Comparison of ENCODE assay signal across 1 cellular context in genomic region chr6:98020222-98020621, GRCh38.
TF ChIP-seq lines count a peak whose summit lies in the region.

No MANE protein-coding gene starts in this region.

TF ChIP-seq in WTC11, 78 proteins besides CTCF, POLR2A, EP300 and RAD21 (continued from another document):
- TF ChIP-seq E2F4 (CRISPR knock-in tag; IDR thresholded peaks at IDR 0.05; ENCODE audit: borderline replicate concordance, low read depth) (no peak), TP53 (CRISPR knock-in tag; IDR thresholded peaks at IDR 0.05) (no peak), RORB (CRISPR knock-in tag; IDR thresholded peaks at IDR 0.05) (no peak), CREB1 (CRISPR knock-in tag; IDR thresholded peaks at IDR 0.05) (no peak), GABPB1 (CRISPR knock-in tag; IDR thresholded peaks at IDR 0.05) (no peak), IRF1 (CRISPR knock-in tag; IDR thresholded peaks at IDR 0.05) (no peak), MAX (CRISPR knock-in tag; IDR thresholded peaks at IDR 0.05) (no peak), ZNF423 (CRISPR knock-in tag; IDR thresholded peaks at IDR 0.05) (no peak), ZNF532 (CRISPR knock-in tag; IDR thresholded peaks at IDR 0.05; ENCODE audit: borderline replicate concordance) (no peak), FOXP1 (CRISPR knock-in tag; IDR thresholded peaks at IDR 0.05; ENCODE audit: borderline replicate concordance) (no peak)
